In genomic region chr11:75577198-75577597, GRCh38 we compare ENCODE assay signal across 10 cellular contexts. TPM values are rescaled to one million over a fixed set of nuclear protein-coding genes. Genes with fewer than 3 reads are reported as not detected.
A peak's percentile ranks its signal among the peaks of the same experiment; 100 is the strongest.
DNase-seq lines count a peak whose midpoint lies in the region; ATAC-seq, FAIRE-seq and TF ChIP-seq lines count a peak whose summit lies in the region.
"Had no signal": no experiment of that assay in that cellular context is flagged by ENCODE, and none has a peak within 500 bp of the region (broad histone marks: within the 10 kb centered on the region; RNA-seq: fewer than 3 reads in every experiment).

No MANE protein-coding gene starts in this region.

- H3K4me3 ChIP-seq in astrocyte of the spinal cord (ENCODE audit: low read depth, low read length) (no peak overlapping the region), liver (ENCODE audit: low read depth in 1 of 3, low read length in 3 of 3) (no peak overlapping the region), testis (no peak overlapping the region), small intestine (ENCODE audit: low read depth in 1 of 2, low read length in 2 of 2) (no peak overlapping the region)

- 16% methylated on average over 11 of the region's 11 CpGs for WGBS in liver
- WGBS in testis, 2 donors, result 16 to 45% methylated on average over 2 to 11 of the region's 11 CpGs
- WGBS in small intestine, 3 donors, result 11 to 25% (median 17%) methylated on average over 11 of the region's 11 CpGs

- no peaks in the 10 kb centered on the region for H3K9me3 ChIP-seq in liver (ENCODE audit: control insufficient read depth in 4 of 4, low read length in 3 of 4)
- H3K9me3 ChIP-seq in testis, result no peaks in the 10 kb centered on the region
- H3K9me3 ChIP-seq in small intestine (ENCODE audit: control insufficient read depth, low read depth), result no peaks in the 10 kb centered on the region

- no peaks in the 10 kb centered on the region for H3K27me3 ChIP-seq in liver (ENCODE audit: control insufficient read depth in 4 of 4, insufficient read depth in 4 of 4, low read length in 3 of 4)
- no peaks in the 10 kb centered on the region for H3K27me3 ChIP-seq in testis
- H3K27me3 ChIP-seq in small intestine (ENCODE audit: control insufficient read depth in 2 of 2, insufficient read depth in 2 of 2, low read length in 2 of 2), result no peaks in the 10 kb centered on the region

- H3K4me1 ChIP-seq in liver (ENCODE audit: control insufficient read depth in 4 of 4, insufficient read depth in 4 of 4, low read length in 3 of 4) (no peaks in the 10 kb centered on the region), testis (peaks cover 9% of the 10 kb centered on the region), small intestine (ENCODE audit: control insufficient read depth in 2 of 2, insufficient read depth in 1 of 2, low read depth in 1 of 2, low read length in 1 of 2) (peaks cover 0 to 3% of the 10 kb centered on the region in 2 donors)

- TF ChIP-seq POLR2A in testis (IDR thresholded peaks at IDR 0.05), result no peak

- TF ChIP-seq CTCF in astrocyte of the spinal cord (IDR thresholded peaks at IDR 0.05; ENCODE audit: low read depth, low read length), result peak; percentile 66
- TF ChIP-seq CTCF in liver (IDR thresholded peaks at IDR 0.05; ENCODE audit: low read depth, low read length, missing input control), result peak; percentile 38
- peak in 2 of 3 experiments; percentile 39 to 72 for TF ChIP-seq CTCF in testis (IDR thresholded peaks at IDR 0.05)

- H3K27ac ChIP-seq in liver (ENCODE audit: low read depth in 1 of 2, low read length in 2 of 2) (no peak overlapping the region), testis (no peak overlapping the region), small intestine (ENCODE audit: low read depth in 1 of 2, low read length in 1 of 2) (no peak overlapping the region)

- intact Hi-C loops in testis (cut with DNase I; ENCODE audit: low total_unique reads), result no loop called here

- in situ Hi-C loops in astrocyte of the spinal cord (cut with HindIII; ENCODE audit: low sequenced_read_pairs), result no loop called here

- DNase-seq in DMS 273 (lab: John Stamatoyannopoulos, UW; ENCODE audit: unreplicated experiment) (peak; percentile 55), DMS 273 treated with DMSO at 0.1 percent for 48 hours (lab: John Stamatoyannopoulos, UW) (no peak), astrocyte of the spinal cord (ENCODE audit: low read depth, low spot score) (no peak), testis (peak; percentile 81), small intestine (no peak)

- H3K9ac ChIP-seq in liver (ENCODE audit: low read depth in 1 of 2, low read length in 2 of 2), result no peak overlapping the region

- TF ChIP-seq RAD21 in liver (IDR thresholded peaks at IDR 0.05), result peak in 1 of 2 donors; percentile 55

- ATAC-seq in SK-N-SH treated with all-trans-retinoic acid at 6 μM for 48 hours (peak; percentile 36), HG03108 (IDR thresholded peaks at IDR 0.05; ENCODE audit: unreplicated experiment) (no peak)

- no peak for FAIRE-seq in small intestine (lab: Jason Lieb, UNC)
- FAIRE-seq: A204.1, TTC549 had no signal

- H3K36me3 ChIP-seq in liver (ENCODE audit: control insufficient read depth in 4 of 4, insufficient read depth in 3 of 4, low read depth in 1 of 4, low read length in 3 of 4) (peaks cover 2 to 15% (median 5%) of the 10 kb centered on the region in 4 donors), testis (ENCODE audit: low read depth, missing control alignments) (no peaks in the 10 kb centered on the region), small intestine (ENCODE audit: control insufficient read depth in 2 of 2, insufficient read depth in 2 of 2, low read length in 2 of 2) (no peaks in the 10 kb centered on the region)

TF ChIP-seq in SK-N-SH treated with all-trans-retinoic acid at 6 μM for 48 hours, 23 proteins besides CTCF, POLR2A, EP300 and RAD21:
- no peak for TF ChIP-seq CSRNP3 (CRISPR knock-in tag; IDR thresholded peaks at IDR 0.05)

TF ChIP-seq in liver, 16 proteins besides CTCF, POLR2A, EP300 and RAD21:
- TF ChIP-seq FOXA2 (IDR thresholded peaks at IDR 0.05) (no peak), FOXA1 (IDR thresholded peaks at IDR 0.05) (no peak), TAF1 (conservative IDR thresholded peaks at IDR 0.05) (no peak), RXRA (IDR thresholded peaks at IDR 0.05) (no peak), HNF4A (conservative IDR thresholded peaks at IDR 0.05) (no peak), SP1 (IDR thresholded peaks at IDR 0.05) (no peak), ZBTB33 (IDR thresholded peaks at IDR 0.05) (no peak), YY1 (IDR thresholded peaks at IDR 0.05) (no peak)

RNA-seq across cellular contexts. Expression of gene SERPINH1, which starts 15.1 kb away (rescaled TPM):
- 100 to 1,000 TPM in 1 of 2 donors, 10 to 100 TPM in 1; 95.3 to 118 TPM for total RNA-seq in liver
- polyA plus RNA-seq in liver, result 10 to 100 TPM in 1 of 2 donors, 1 to 10 TPM in 1; 5.0 to 42.1 TPM
- total RNA-seq in testis, result 100 to 1,000 TPM; 122 to 178 TPM
- polyA plus RNA-seq in testis (ENCODE audit: insufficient read depth, low read depth, low replicate concordance), result 92.2 TPM
- 10 to 100 TPM in 1 of 3 donors, 1 to 10 TPM in 2; 8.1 to 58.5 (median 8.6) TPM for polyA plus RNA-seq in small intestine

RNA-seq across cellular contexts. Expression of gene GDPD5, which starts 51.5 kb away (rescaled TPM):
- total RNA-seq in liver (10 to 100 TPM in 1 of 2 donors, 1 to 10 TPM in 1; 4.8 to 22.8 TPM), testis (10 to 100 TPM; 43.3 to 99.5 TPM)
- polyA plus RNA-seq in liver (1 to 10 TPM; 3.0 to 3.7 TPM), testis (ENCODE audit: insufficient read depth, low read depth, low replicate concordance) (65.8 TPM), small intestine (1 to 10 TPM; 1.1 to 9.2 (median 3.0) TPM)

Comparison
In these comparisons a context has a peak if more than half of its experiments do, and no peak if none do; other contexts are left out.
1. DNase-seq: peak in DMS 273 (single experiment) and testis (single experiment); none in DMS 273 treated with DMSO at 0.1 percent for 48 hours (single experiment), astrocyte of the spinal cord (single experiment) and small intestine (single experiment).
2. Peak in every context shown above with its lines, with median percentiles within 50 percentile points of each other: CTCF ChIP-seq.